In the genomic region with DNA sequence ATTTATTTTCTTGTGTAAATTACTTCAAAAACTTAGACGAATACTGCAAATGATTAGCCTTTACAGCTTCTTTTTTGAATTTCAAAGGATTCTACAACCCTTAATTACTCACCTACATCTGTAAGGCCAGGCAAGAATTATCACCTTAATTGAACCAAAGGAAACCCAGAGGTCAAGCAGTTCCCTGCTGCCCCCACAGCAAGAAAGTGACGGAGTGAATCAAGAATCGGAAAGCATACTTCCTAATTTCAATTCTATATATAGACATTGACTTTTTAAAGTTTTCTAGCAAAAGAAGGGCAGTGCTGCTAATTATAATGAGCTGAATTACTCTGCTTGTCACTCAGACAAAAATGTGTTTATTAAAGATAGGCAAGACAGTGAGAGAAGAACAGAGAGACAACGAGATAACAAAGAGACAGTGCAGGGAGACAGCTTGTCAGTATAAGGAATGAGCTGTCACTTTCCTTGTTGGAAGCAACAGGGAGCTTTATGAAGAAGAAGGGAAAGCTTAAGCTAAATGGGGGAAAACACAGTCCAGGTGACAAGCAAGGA, we compare ENCODE assay signal across 17 cellular contexts. TPM values are rescaled to one million over a fixed set of nuclear protein-coding genes. Genes with fewer than 3 reads are reported as not detected.
A peak's percentile ranks its signal among the peaks of the same experiment; 100 is the strongest.
DNase-seq lines count a peak whose midpoint lies in the region; ATAC-seq and TF ChIP-seq lines count a peak whose summit lies in the region.
"Had no signal": no experiment of that assay in that cellular context is flagged by ENCODE, and none has a peak within 500 bp of the region (broad histone marks: within the 10 kb centered on the region; RNA-seq: fewer than 3 reads in every experiment).

No MANE protein-coding gene starts in this region.

- DNase-seq in activated naive CD8-positive, alpha-beta T cell treated with anti-CD3 and anti-CD28 coated beads, Interleukin-2, amount 50 U/mL, for 24 hours = no peak
- DNase-seq in sigmoid colon (no peak), GM23338 (ENCODE audit: low spot score) (no peak)
- DNase-seq: mammary epithelial cell, NCI-H1092 treated with DMSO at 0.1 percent for 48 hours, NCI-H446, spleen, transverse colon had no signal

- ATAC-seq in GM18873 (IDR thresholded peaks at IDR 0.05; ENCODE audit: low FRiP score, unreplicated experiment) (peak; percentile 31), GM21786 (IDR thresholded peaks at IDR 0.05; ENCODE audit: unreplicated experiment) (peak; percentile 36), HG03565 (IDR thresholded peaks at IDR 0.05; ENCODE audit: unreplicated experiment) (peak; percentile 26), HG03139 (IDR thresholded peaks at IDR 0.05; ENCODE audit: unreplicated experiment) (no peak), GM23338 (no peak)
- ATAC-seq in activated naive CD8-positive, alpha-beta T cell treated with anti-CD3 and anti-CD28 coated beads, Interleukin-2, amount 50 U/mL, for 24 hours = no peak
- ATAC-seq: A549 had no signal

- H3K9me3 ChIP-seq in BLaER1 = no peaks in the 10 kb centered on the region
- H3K9me3 ChIP-seq in sigmoid colon = no peaks in the 10 kb centered on the region
- H3K9me3 ChIP-seq: A549, transverse colon had no signal

- H3K36me3 ChIP-seq in BLaER1 = no peaks in the 10 kb centered on the region
- H3K36me3 ChIP-seq in sigmoid colon = no peaks in the 10 kb centered on the region
- H3K36me3 ChIP-seq in GM23338 (ENCODE audit: insufficient read depth) = no peaks in the 10 kb centered on the region
- H3K36me3 ChIP-seq: spleen, transverse colon had no signal

- no peak overlapping the region for H3K4me3 ChIP-seq in BLaER1
- no peak overlapping the region for H3K4me3 ChIP-seq in sigmoid colon
- no peak overlapping the region for H3K4me3 ChIP-seq in GM23338
- H3K4me3 ChIP-seq: A549, spleen, transverse colon had no signal

- intact Hi-C loops in sigmoid colon (cut with DNase I) = no loop called here

- H3K79me2 ChIP-seq in GM23338 (replicated peaks; ENCODE audit: insufficient read depth) = no peaks in the 10 kb centered on the region

- 34 to 65% methylated on average over 4 of the region's 4 CpGs for WGBS in sigmoid colon, 2 donors

- H3K9ac ChIP-seq in BLaER1 = no peak overlapping the region

- H3K27ac Mint-ChIP-seq in activated naive CD8-positive, alpha-beta T cell treated with anti-CD3 and anti-CD28 coated beads, Interleukin-2, amount 50 U/mL, for 24 hours = no peak overlapping the region
- H3K27ac Mint-ChIP-seq in GM23338 = no peak overlapping the region

- H3K27ac ChIP-seq in BLaER1 = no peak overlapping the region
- H3K27ac ChIP-seq in sigmoid colon = no peak overlapping the region
- H3K27ac ChIP-seq in GM23338 (ENCODE audit: low read depth) = no peak overlapping the region
- H3K27ac ChIP-seq: A549, transverse colon had no signal

- TF ChIP-seq POLR2A in sigmoid colon (IDR thresholded peaks at IDR 0.05) = no peak

- peaks cover 10% of the 10 kb centered on the region for H3K9me3 Mint-ChIP-seq in activated naive CD8-positive, alpha-beta T cell treated with anti-CD3 and anti-CD28 coated beads, Interleukin-2, amount 50 U/mL, for 24 hours
- H3K9me3 Mint-ChIP-seq in GM23338 = no peaks in the 10 kb centered on the region; the same call in 2 of the 3 replicates

- H3F3A ChIP-seq in GM23338 (replicated peaks; ENCODE audit: low read depth) = no peaks in the 10 kb centered on the region

- no peaks in the 10 kb centered on the region for H3K27me3 Mint-ChIP-seq in activated naive CD8-positive, alpha-beta T cell treated with anti-CD3 and anti-CD28 coated beads, Interleukin-2, amount 50 U/mL, for 24 hours
- H3K27me3 Mint-ChIP-seq in GM23338 (ENCODE audit: insufficient read depth, low read depth, poor library complexity) = no peaks in the 10 kb centered on the region

- peaks cover 1% of the 10 kb centered on the region for H3K4me1 Mint-ChIP-seq in activated naive CD8-positive, alpha-beta T cell treated with anti-CD3 and anti-CD28 coated beads, Interleukin-2, amount 50 U/mL, for 24 hours
- 0 out of 3 replicates have a peak, but pooled peaks cover 6% of the 10 kb centered on the region for H3K4me1 Mint-ChIP-seq in GM23338

- TF ChIP-seq CTCF in sigmoid colon (IDR thresholded peaks at IDR 0.05) = no peak
- TF ChIP-seq CTCF in GM23338 (conservative IDR thresholded peaks at IDR 0.05; ENCODE audit: low read depth in 2 of 2) = no peak

- H3K36me3 Mint-ChIP-seq in activated naive CD8-positive, alpha-beta T cell treated with anti-CD3 and anti-CD28 coated beads, Interleukin-2, amount 50 U/mL, for 24 hours (ENCODE audit: low read depth) = no peaks in the 10 kb centered on the region
- H3K36me3 Mint-ChIP-seq in GM23338 (ENCODE audit: low read depth) = no peaks in the 10 kb centered on the region

- no peaks in the 10 kb centered on the region for H4K20me1 ChIP-seq in BLaER1
- no peaks in the 10 kb centered on the region for H4K20me1 ChIP-seq in GM23338 (replicated peaks; ENCODE audit: insufficient read depth)

- TF ChIP-seq EP300 in sigmoid colon (IDR thresholded peaks at IDR 0.05) = no peak

- H3K4me2 ChIP-seq in BLaER1 = peak overlapping the region; percentile 40
- no peak overlapping the region for H3K4me2 ChIP-seq in GM23338
- H3K4me2 ChIP-seq: A549 had no signal

- H3K27me3 ChIP-seq in BLaER1 (peaks cover 42% of the 10 kb centered on the region), sigmoid colon (no peaks in the 10 kb centered on the region), GM23338 (ENCODE audit: insufficient read depth) (no peaks in the 10 kb centered on the region)
- H3K27me3 ChIP-seq: spleen, transverse colon had no signal

- no peak overlapping the region for H3K4me3 Mint-ChIP-seq in activated naive CD8-positive, alpha-beta T cell treated with anti-CD3 and anti-CD28 coated beads, Interleukin-2, amount 50 U/mL, for 24 hours
- no peak overlapping the region for H3K4me3 Mint-ChIP-seq in GM23338

- H3K9me2 ChIP-seq in GM23338 (ENCODE audit: insufficient read depth) = no peaks in the 10 kb centered on the region

- peaks cover 17% of the 10 kb centered on the region for H3K4me1 ChIP-seq in BLaER1
- H3K4me1 ChIP-seq in sigmoid colon = no peaks in the 10 kb centered on the region
- H3K4me1 ChIP-seq in GM23338 (ENCODE audit: insufficient read depth) = no peaks in the 10 kb centered on the region; the same call in 1 of the 2 replicates
- H3K4me1 ChIP-seq: A549, spleen, transverse colon had no signal

- no peak overlapping the region for H2AFZ ChIP-seq in GM23338

TF ChIP-seq in GM23338, 12 proteins besides CTCF, POLR2A, EP300 and RAD21:
- TF ChIP-seq POLR2AphosphoS5 (IDR thresholded peaks at IDR 0.05; ENCODE audit: low read depth) = no peak

RNA-seq across cellular contexts. Expression of a gene that starts 47.5 kb away (rescaled TPM):
- total RNA-seq in sigmoid colon = not detected
- not detected for polyA plus RNA-seq in sigmoid colon
- total RNA-seq in GM23338 (2014; rRNA removed; shearing (Covaris generic)) = not detected in 2 replicates
- polyA plus RNA-seq in GM23338 (2016; fragmentation: Nextera tagmentation; extraction: Ambion mirVana) = not detected in 2 replicates
- total RNA-seq: HT-29, mammary epithelial cell, omental fat pad, spleen, transverse colon had no signal
- polyA plus RNA-seq: A549, adipose tissue, mammary epithelial cell, spleen had no signal

Comparison
In these comparisons a context has a peak if more than half of its experiments do, and no peak if none do; other contexts are left out.
1. ATAC-seq: peak in GM18873 (single experiment), GM21786 (single experiment) and HG03565 (single experiment); none in activated naive CD8-positive, alpha-beta T cell treated with anti-CD3 and anti-CD28 coated beads, Interleukin-2, amount 50 U/mL, for 24 hours (single experiment), HG03139 (single experiment) and GM23338 (single experiment).